Comparison of ENCODE assay signal across 1 cellular context in genomic region chr17:37100231-37100630, GRCh38.
TF ChIP-seq lines count a peak whose summit lies in the region.

No MANE protein-coding gene starts in this region.

TF ChIP-seq in GM23338, 12 proteins besides CTCF, POLR2A, EP300 and RAD21 (continued from another document):
- no peak for TF ChIP-seq ZNF462 (CRISPR knock-in tag; IDR thresholded peaks at IDR 0.05)
